In the genomic region with DNA sequence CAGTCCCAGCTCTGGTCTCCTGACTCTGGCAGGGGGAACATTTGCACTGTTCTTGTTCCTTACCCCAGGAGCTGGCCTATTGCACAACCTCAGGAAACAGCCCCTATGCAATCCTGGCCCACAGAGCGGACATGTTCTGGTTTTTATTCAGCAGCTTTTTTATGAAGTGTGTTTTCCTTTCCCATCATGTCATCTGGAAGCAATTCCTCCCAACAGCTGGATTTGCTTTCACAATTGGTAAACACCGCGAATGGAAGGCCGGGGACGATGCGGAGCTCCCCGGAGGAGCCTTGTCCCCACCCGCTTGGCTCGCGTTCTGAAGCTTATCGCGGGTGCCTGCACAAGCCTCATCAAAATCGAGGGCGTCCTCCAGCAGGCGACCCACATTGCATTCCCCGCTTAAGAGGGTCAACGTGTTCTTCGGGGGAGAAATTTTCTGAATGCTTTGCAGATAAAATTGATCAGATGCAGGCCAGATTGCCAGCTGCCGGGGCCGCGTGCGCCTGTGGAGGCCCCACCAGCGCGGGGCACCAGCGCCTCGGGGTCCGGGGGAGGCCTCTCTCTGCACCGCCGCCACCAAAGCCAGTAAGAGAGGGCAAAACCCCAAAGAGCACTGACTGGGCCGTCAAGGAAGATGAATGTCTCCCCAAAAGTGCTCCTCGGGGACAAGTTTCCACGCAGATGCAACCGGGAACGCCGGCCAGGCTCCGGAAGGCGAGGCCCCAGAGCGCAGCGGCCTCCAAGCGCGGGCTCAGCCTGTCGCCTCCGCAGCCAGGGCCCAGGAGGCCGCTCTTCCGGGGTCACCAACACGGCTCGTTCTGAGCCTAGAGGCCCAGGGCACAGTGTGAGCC, we compare ENCODE assay signal across 10 cellular contexts.
DNase-seq lines count a peak whose midpoint lies in the region; ATAC-seq, FAIRE-seq and TF ChIP-seq lines count a peak whose summit lies in the region.
"Had no signal": no experiment of that assay in that cellular context is flagged by ENCODE, and none has a peak within 500 bp of the region (broad histone marks: within the 10 kb centered on the region; RNA-seq: fewer than 3 reads in every experiment).

No MANE protein-coding gene starts in this region.

- no peak for TF ChIP-seq EP300 in Ishikawa (IDR thresholded peaks at IDR 0.05; ENCODE audit: borderline replicate concordance)

- H3K9me3 ChIP-seq in body of pancreas = no peaks in the 10 kb centered on the region

- no peak for TF ChIP-seq POLR2A in body of pancreas (IDR thresholded peaks at IDR 0.05)

- no peaks in the 10 kb centered on the region for H3K27me3 ChIP-seq in body of pancreas

- ATAC-seq in body of pancreas (peak; percentile 49), left lobe of liver (peak; percentile 66), GM21619 (IDR thresholded peaks at IDR 0.05; ENCODE audit: unreplicated experiment) (no peak)
- ATAC-seq: stimulated activated naive CD8-positive, alpha-beta T cell treated with anti-CD3 and anti-CD28 coated beads, Interleukin-15, Interleukin-2, amounts not matched to agents 100 U/mL and 50 U/mL, for 24 hours had no signal

- DNase-seq in body of pancreas (peak in 3 of 4 donors; percentile 45 to 80 (median 51)), left lobe of liver (ENCODE audit: low spot score) (no peak), stromal cell of bone marrow (ENCODE audit: low read depth) (peak; percentile 89), NCI-H526 (lab: John Stamatoyannopoulos, UW) (no peak), urothelium cell line (ENCODE audit: low spot score) (no peak), superior temporal gyrus (ENCODE audit: extremely low spot score) (no peak)
- DNase-seq: activated CD4-positive, alpha-beta memory T cell treated with anti-CD3 and anti-CD28 coated beads, Interleukin-2, amount 10 ng/mL, durations not matched to agents 7 days and 5 days; stimulated activated naive CD8-positive, alpha-beta T cell treated with anti-CD3 and anti-CD28 coated beads, Interleukin-15, Interleukin-2, amounts not matched to agents 100 U/mL and 50 U/mL, for 24 hours had no signal

- 86 to 91% methylated on average over 13 to 45 of the region's 47 CpGs for WGBS in body of pancreas, 2 donors

- H3K36me3 ChIP-seq in body of pancreas (replicated peaks in 1 of 2; ENCODE audit: insufficient read depth in 1 of 2, low read depth in 2 of 2) = no peaks in the 10 kb centered on the region

- H3K27ac ChIP-seq in body of pancreas = peak overlapping the region in 2 of 4 donors; percentile 51 to 55

- TF ChIP-seq CTCF in body of pancreas (IDR thresholded peaks at IDR 0.05) = no peak

- no peak overlapping the region for H3K4me3 ChIP-seq in body of pancreas

- FAIRE-seq in urothelium cell line (lab: Jason Lieb, UNC) = no peak

- intact Hi-C loops in body of pancreas (cut with DNase I) = no loop called here

- H3K4me1 ChIP-seq in body of pancreas = no peaks in the 10 kb centered on the region

- no peak for TF ChIP-seq RAD21 in Ishikawa (IDR thresholded peaks at IDR 0.05; ENCODE audit: low read depth)

TF ChIP-seq in Ishikawa, 13 proteins besides CTCF, POLR2A, EP300 and RAD21:
- peak; percentile 41; the same call in 1 of the 2 replicates for TF ChIP-seq CEBPB (IDR thresholded peaks at IDR 0.05)
- TF ChIP-seq EGR1 (IDR thresholded peaks at IDR 0.05) = no peak

Comparison
In these comparisons a context has a peak if more than half of its experiments do, and no peak if none do; other contexts are left out.
1. DNase-seq: peak in body of pancreas (3 of 4) and stromal cell of bone marrow (single experiment); none in left lobe of liver (single experiment), NCI-H526 (0 of 2), urothelium cell line (single experiment) and superior temporal gyrus (single experiment).